ENCODE assay signal across 17 cellular contexts in the genomic region with DNA sequence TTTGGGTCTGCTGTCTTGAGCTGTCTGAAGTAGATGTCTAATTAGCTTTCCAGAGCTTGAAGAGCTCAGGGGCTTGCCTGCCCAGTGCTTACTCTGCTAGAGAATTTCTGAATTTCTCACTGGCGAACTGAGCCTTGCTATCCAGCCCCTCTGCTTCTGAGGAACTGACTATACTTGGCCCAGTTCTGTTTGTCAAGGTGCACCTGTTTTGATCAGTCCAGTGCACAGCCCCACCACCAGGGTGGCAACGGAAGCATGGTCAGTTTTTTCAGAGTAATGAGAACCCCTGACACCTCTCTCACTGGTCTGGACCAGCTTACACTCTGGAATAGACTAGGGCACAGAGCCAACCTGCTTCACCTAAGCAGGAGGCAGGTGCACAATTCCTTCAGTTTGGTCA. TPM values are rescaled to one million over a fixed set of nuclear protein-coding genes. Genes with fewer than 3 reads are reported as not detected.
A peak's percentile ranks its signal among the peaks of the same experiment; 100 is the strongest.
DNase-seq lines count a peak whose midpoint lies in the region; ATAC-seq and TF ChIP-seq lines count a peak whose summit lies in the region.
"Had no signal": no experiment of that assay in that cellular context is flagged by ENCODE, and none has a peak within 500 bp of the region (broad histone marks: within the 10 kb centered on the region; RNA-seq: fewer than 3 reads in every experiment).

No MANE protein-coding gene starts in this region.

- peaks cover 20 to 57% of the 10 kb centered on the region in 2 experiments for H3K79me1 ChIP-seq in IMR-90 (ENCODE audit: low read depth in 1 of 2, low read length in 2 of 2)

- H2BK5ac ChIP-seq in IMR-90 (ENCODE audit: low read depth, low read length, poor library complexity, severe bottlenecking), result no peak overlapping the region

- H3K36me3 ChIP-seq in IMR-90 (ENCODE audit: control insufficient read depth, insufficient read depth, low read length) (peaks cover 8% of the 10 kb centered on the region), endodermal cell (ENCODE audit: control insufficient read depth, insufficient read depth, low read length) (peaks cover 80% of the 10 kb centered on the region)
- H3K36me3 ChIP-seq: colonic mucosa had no signal

- peak overlapping the region; percentile 37; the same call in 1 of the 3 replicates for H2BK15ac ChIP-seq in IMR-90 (ENCODE audit: low read depth, low read length)

- H3K23ac ChIP-seq in IMR-90 (ENCODE audit: low read depth, low read length), result no peak overlapping the region

- WGBS in IMR-90 (ENCODE audit: extremely low coverage in 2 of 2, insufficient read length in 1 of 2), 2 experiments, result 100% methylated on average over 2 of the region's 2 CpGs; no CpG with 5 or more reads in 1 of the 2 experiments
- 89 to 100% methylated on average over 2 of the region's 2 CpGs for WGBS in endodermal cell (ENCODE audit: insufficient coverage in 1 of 2, insufficient read length in 1 of 2), 2 experiments

- in situ Hi-C loops in IMR-90 (cut with MboI; ENCODE audit: low sequenced_read_pairs) (no loop called here), GM13976 (cut with MboI; ENCODE audit: low sequenced_read_pairs, unreplicated experiment) (no loop called here)

- DNase-seq in GM12864 (ENCODE audit: low read depth), result no peak
- DNase-seq in IMR-90, result no peak
- no peak for DNase-seq in endodermal cell
- DNase-seq in stimulated activated effector memory CD8-positive, alpha-beta T cell treated with anti-CD3 and anti-CD28 coated beads, Interleukin-12 subunit alpha, Interleukin-12 subunit beta, amount 100 ng/mL, for 72 hours (ENCODE audit: low spot score in 2 of 2), result no peak
- no peak for DNase-seq in SHP77 treated with DMSO at 0.1 percent for 48 hours (lab: John Stamatoyannopoulos, UW)
- no peak for DNase-seq in activated effector memory CD4-positive, alpha-beta T cell treated with Interleukin-2 at 50 U/mL for 16 hours
- no peak for DNase-seq in GM13976 (ENCODE audit: low spot score)
- DNase-seq: activated CD4-positive, alpha-beta T cell treated with anti-CD3 and anti-CD28 coated beads, Interleukin-2, amount 10 ng/mL, durations not matched to agents 7 days and 5 days; activated naive CD4-positive, alpha-beta T cell; colonic mucosa; EL; foreskin melanocyte; NCI-H1105 treated with DMSO at 0.1 percent for 48 hours; NCI-H2171 treated with DMSO at 0.1 percent for 48 hours had no signal

- H3K4me1 Mint-ChIP-seq in endodermal cell, result peaks cover 14% of the 10 kb centered on the region
- H3K4me1 Mint-ChIP-seq in stimulated activated effector memory CD8-positive, alpha-beta T cell treated with anti-CD3 and anti-CD28 coated beads, Interleukin-12 subunit alpha, Interleukin-12 subunit beta, amount 100 ng/mL, for 72 hours, result no peaks in the 10 kb centered on the region
- H3K4me1 Mint-ChIP-seq: activated CD4-positive, alpha-beta T cell treated with anti-CD3 and anti-CD28 coated beads, Interleukin-2, amount 10 ng/mL, durations not matched to agents 7 days and 5 days had no signal

- intact Hi-C loops in IMR-90 (cut with micrococcal nuclease), result no loop called here

- H2BK20ac ChIP-seq in IMR-90 (ENCODE audit: low read depth, low read length), result peak overlapping the region; percentile 54; the same call in 1 of the 2 replicates

- H3K4ac ChIP-seq in IMR-90 (ENCODE audit: low read depth, low read length), result peak overlapping the region; percentile 66; the same call in 1 of the 2 replicates

- no peaks in the 10 kb centered on the region for H3K27me3 Mint-ChIP-seq in endodermal cell (ENCODE audit: insufficient read depth)

- H3K18ac ChIP-seq in IMR-90 (ENCODE audit: low read depth, low read length), result peak overlapping the region; percentile 10; the same call in 1 of the 2 replicates

- peak overlapping the region; percentile 65; the same call in 1 of the 2 replicates for H2BK120ac ChIP-seq in IMR-90 (ENCODE audit: low read depth, low read length)

- H3K4me3 ChIP-seq in GM12864 (ENCODE audit: low read depth, low read length) (no peak overlapping the region), IMR-90 (ENCODE audit: insufficient read depth, low read depth, low read length) (no peak overlapping the region), endodermal cell (ENCODE audit: low read length) (no peak overlapping the region)
- H3K4me3 ChIP-seq: colonic mucosa had no signal

- no peak overlapping the region for H3K4me3 Mint-ChIP-seq in endodermal cell
- H3K4me3 Mint-ChIP-seq in stimulated activated effector memory CD8-positive, alpha-beta T cell treated with anti-CD3 and anti-CD28 coated beads, Interleukin-12 subunit alpha, Interleukin-12 subunit beta, amount 100 ng/mL, for 72 hours, result no peak overlapping the region
- H3K4me3 Mint-ChIP-seq: activated CD4-positive, alpha-beta T cell treated with anti-CD3 and anti-CD28 coated beads, Interleukin-2, amount 10 ng/mL, durations not matched to agents 7 days and 5 days; mesothelial cell of epicardium; neural crest cell had no signal

- H3K27ac Mint-ChIP-seq in endodermal cell, result peak overlapping the region; percentile 64
- no peak overlapping the region for H3K27ac Mint-ChIP-seq in stimulated activated effector memory CD8-positive, alpha-beta T cell treated with anti-CD3 and anti-CD28 coated beads, Interleukin-12 subunit alpha, Interleukin-12 subunit beta, amount 100 ng/mL, for 72 hours
- H3K27ac Mint-ChIP-seq: activated CD4-positive, alpha-beta T cell treated with anti-CD3 and anti-CD28 coated beads, Interleukin-2, amount 10 ng/mL, durations not matched to agents 7 days and 5 days; mesothelial cell of epicardium had no signal

- TF ChIP-seq CTCF in GM12864 (IDR thresholded peaks at IDR 0.05; ENCODE audit: low read depth, low read length, missing control alignments) (peak; percentile 1), IMR-90 (conservative IDR thresholded peaks at IDR 0.05; ENCODE audit: low read depth, low read length) (no peak), endodermal cell (conservative IDR thresholded peaks at IDR 0.05) (peak; percentile 37), GM13976 (IDR thresholded peaks at IDR 0.05; ENCODE audit: borderline replicate concordance, control extremely low read depth, extremely low read depth, insufficient read depth, missing control alignments) (no peak)

- H2AK9ac ChIP-seq in IMR-90 (replicated peaks; ENCODE audit: low read depth, low read length, poor library complexity), result no peak overlapping the region

- peaks cover 17% of the 10 kb centered on the region for H4K20me1 ChIP-seq in IMR-90 (ENCODE audit: insufficient read depth, low read length)

- H4K8ac ChIP-seq in IMR-90 (ENCODE audit: low read depth in 2 of 2, low read length in 2 of 2), result peak overlapping the region in 1 of 2 experiments; percentile 23; a peak in 1 of 4 replicates

- peaks cover 11% of the 10 kb centered on the region for H3K4me1 ChIP-seq in IMR-90 (ENCODE audit: control insufficient read depth, insufficient read depth, low read length)
- peaks cover 2% of the 10 kb centered on the region for H3K4me1 ChIP-seq in endodermal cell (ENCODE audit: control insufficient read depth, insufficient read depth, low read length)
- H3K4me1 ChIP-seq: colonic mucosa had no signal

- H4K5ac ChIP-seq in IMR-90 (ENCODE audit: low read depth, low read length), result no peak overlapping the region

- H3K27ac ChIP-seq in IMR-90 (ENCODE audit: insufficient read depth, low read length), result no peak overlapping the region
- no peak overlapping the region for H3K27ac ChIP-seq in endodermal cell (ENCODE audit: low read depth, low read length)
- H3K27ac ChIP-seq: colonic mucosa had no signal

- H3K4me2 ChIP-seq in IMR-90 (ENCODE audit: low read depth, low read length), result no peak overlapping the region

- TF ChIP-seq POLR2A in IMR-90 (IDR thresholded peaks at IDR 0.05; ENCODE audit: low read depth, low read length), result no peak

- CTCF ChIA-PET in IMR-90 (lab: Yijun Ruan, JAX), result interaction anchor here (0.8 kb wide), 1 partner anchor 16 kb away, joined by 4 read pairs; no protein-coding TSS in a partner anchor

- no peak overlapping the region for H3K56ac ChIP-seq in IMR-90 (ENCODE audit: extremely low read depth, insufficient read depth, low read length)

- H3K9me1 ChIP-seq in IMR-90 (ENCODE audit: insufficient read depth, low read length), result peaks cover 21% of the 10 kb centered on the region

- H4K91ac ChIP-seq in IMR-90 (ENCODE audit: insufficient read depth, low read depth, low read length), result peak overlapping the region; percentile 43

- no peaks in the 10 kb centered on the region for H3K9me3 Mint-ChIP-seq in endodermal cell
- no peaks in the 10 kb centered on the region for H3K9me3 Mint-ChIP-seq in stimulated activated effector memory CD8-positive, alpha-beta T cell treated with anti-CD3 and anti-CD28 coated beads, Interleukin-12 subunit alpha, Interleukin-12 subunit beta, amount 100 ng/mL, for 72 hours
- H3K9me3 Mint-ChIP-seq: activated CD4-positive, alpha-beta T cell treated with anti-CD3 and anti-CD28 coated beads, Interleukin-2, amount 10 ng/mL, durations not matched to agents 7 days and 5 days; neural crest cell had no signal

- TF ChIP-seq RAD21 in IMR-90 (IDR thresholded peaks at IDR 0.05; ENCODE audit: low read length), result no peak

- no peak overlapping the region for H2AFZ ChIP-seq in IMR-90 (replicated peaks; ENCODE audit: low read length, poor library complexity)

- POLR2A ChIA-PET in IMR-90 (lab: Charles Lee; ENCODE audit: unreplicated experiment), result no interaction called here

- H3K14ac ChIP-seq in IMR-90 (replicated peaks; ENCODE audit: low read depth, low read length), result peak overlapping the region; percentile 57

- dilution Hi-C loops in IMR-90 (cut with HindIII; ENCODE audit: low sequenced_read_pairs, unreplicated experiment), result no loop called here

- peaks cover 76% of the 10 kb centered on the region for H3K36me3 Mint-ChIP-seq in endodermal cell (ENCODE audit: low read depth)
- H3K36me3 Mint-ChIP-seq in stimulated activated effector memory CD8-positive, alpha-beta T cell treated with anti-CD3 and anti-CD28 coated beads, Interleukin-12 subunit alpha, Interleukin-12 subunit beta, amount 100 ng/mL, for 72 hours, result no peaks in the 10 kb centered on the region

- BruUV-seq in IMR-90 (replicated peaks; lab: Mats Ljungman, UMichigan), result no TSS peak

- no peak for ATAC-seq in IMR-90 (ENCODE audit: low read depth)
- peak; percentile 13 for ATAC-seq in stimulated activated effector memory CD8-positive, alpha-beta T cell treated with anti-CD3 and anti-CD28 coated beads, Interleukin-12 subunit alpha, Interleukin-12 subunit beta, amount 100 ng/mL, for 72 hours
- ATAC-seq in activated CD4-positive, CD25-positive, alpha-beta regulatory T cell treated with anti-CD3 and anti-CD28 coated beads, Interleukin-2, amount 50 U/mL, for 24 hours, result no peak

- no peaks in the 10 kb centered on the region for H3K9me3 ChIP-seq in IMR-90 (ENCODE audit: control insufficient read depth, insufficient read depth, low read length)
- no peaks in the 10 kb centered on the region for H3K9me3 ChIP-seq in endodermal cell (ENCODE audit: control insufficient read depth, low read length)
- H3K9me3 ChIP-seq: colonic mucosa had no signal

- H3K27me3 ChIP-seq in IMR-90 (ENCODE audit: control insufficient read depth, insufficient read depth, low read length), result no peaks in the 10 kb centered on the region
- H3K27me3 ChIP-seq in endodermal cell (ENCODE audit: control insufficient read depth, insufficient read depth, low read length, poor library complexity, severe bottlenecking), result no peaks in the 10 kb centered on the region
- H3K27me3 ChIP-seq: colonic mucosa had no signal

- peak overlapping the region; percentile 77 for H2AK5ac ChIP-seq in IMR-90 (ENCODE audit: low read depth, low read length)

- H3K9ac ChIP-seq in IMR-90 (ENCODE audit: low read depth, low read length) (no peak overlapping the region), endodermal cell (ENCODE audit: extremely low read depth, low read length, poor library complexity, severe bottlenecking) (no peak overlapping the region)

RNA-seq across cellular contexts. Expression of a gene that starts 25.2 kb away (rescaled TPM):
- total RNA-seq in IMR-90 (2012; rRNA removed) (71.7 and 85.0 TPM in 2 replicates), endodermal cell (100 to 1,000 TPM; 262 to 329 TPM)
- 101 and 102 TPM in 2 replicates for polyA plus RNA-seq in IMR-90 (2012; rRNA removed)
- polyA plus RNA-seq in IMR-90 (2012; cell fraction: cytosol; rRNA removed), result 155 and 524 TPM in 2 replicates
- polyA plus RNA-seq in IMR-90 (2012; cell fraction: nucleus; rRNA removed; ENCODE audit: low replicate concordance), result 43.5 and 72.2 TPM in 2 replicates
- polyA plus RNA-seq in endodermal cell (2013, experiment 1 of 2), result 62.0 TPM
- polyA plus RNA-seq in endodermal cell (2013, experiment 2 of 2), result 71.0 TPM

Comparison
In these comparisons a context has a peak if more than half of its experiments do, and no peak if none do; other contexts are left out.
1. CTCF ChIP-seq: peak in GM12864 (single experiment) and endodermal cell (single experiment); none in IMR-90 (single experiment) and GM13976 (single experiment).